Comparison of ENCODE assay signal across 8 cellular contexts in the genomic region with DNA sequence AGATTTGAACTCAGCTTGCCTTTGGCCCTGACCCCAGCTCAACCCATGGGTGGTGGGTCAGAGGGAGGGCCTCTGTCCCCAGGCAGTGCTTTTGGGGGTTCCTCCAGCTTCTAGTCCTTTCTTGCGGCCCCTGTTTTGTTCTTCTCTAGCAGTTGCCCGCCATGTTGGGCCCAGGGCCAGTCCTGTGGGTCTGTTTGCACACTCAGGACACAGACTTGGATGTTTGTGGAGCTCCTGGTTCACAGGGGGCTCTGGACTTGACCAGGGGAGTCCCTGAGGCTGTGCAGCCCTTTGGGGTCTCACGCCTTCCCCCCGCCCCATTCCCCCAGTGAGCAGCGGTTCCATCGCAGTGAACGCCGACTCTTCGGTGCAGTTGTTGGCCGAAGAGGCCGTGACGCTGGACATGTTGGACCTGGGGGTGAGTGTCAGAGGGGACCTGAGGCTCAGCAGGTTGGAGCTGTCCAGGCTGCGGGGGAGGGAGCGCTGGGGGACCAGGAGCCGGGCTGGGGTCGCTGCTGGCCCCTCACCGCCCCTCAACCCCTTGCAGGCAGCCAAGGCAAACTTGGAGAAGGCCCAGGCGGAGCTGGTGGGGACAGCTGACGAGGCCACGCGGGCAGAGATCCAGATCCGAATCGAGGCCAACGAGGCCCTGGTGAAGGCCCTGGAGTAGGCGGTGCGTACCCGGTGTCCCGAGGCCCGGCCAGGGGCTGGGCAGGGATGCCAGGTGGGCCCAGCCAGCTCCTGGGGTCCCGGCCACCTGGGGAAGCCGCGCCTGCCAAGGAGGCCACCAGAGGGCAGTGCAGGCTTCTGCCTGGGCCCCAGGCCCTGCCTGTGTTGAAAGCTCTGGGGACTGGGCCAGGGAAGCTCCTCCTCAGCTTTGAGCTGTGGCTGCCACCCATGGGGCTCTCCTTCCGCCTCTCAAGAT. TPM values are rescaled to one million over a fixed set of nuclear protein-coding genes. Genes with fewer than 3 reads are reported as not detected.
DNase-seq lines count a peak whose midpoint lies in the region; ATAC-seq and TF ChIP-seq lines count a peak whose summit lies in the region.

No MANE protein-coding gene starts in this region.

- no peak overlapping the region for H2AFZ ChIP-seq in HCT116 (ENCODE audit: low read depth, low read length, poor library complexity, severe bottlenecking)

- H3K9me3 Mint-ChIP-seq in natural killer cell: no peaks in the 10 kb centered on the region

- peak overlapping the region; percentile 98 for H3K4me2 ChIP-seq in HCT116 (ENCODE audit: low read length)

- no peak for TF ChIP-seq POLR2A in HCT116 (IDR thresholded peaks at IDR 0.05; ENCODE audit: borderline replicate concordance, extremely low read depth, insufficient read depth, insufficient read length)
- TF ChIP-seq POLR2A in esophagus muscularis mucosa (IDR thresholded peaks at IDR 0.05; ENCODE audit: low read depth): peak; percentile 15

- RAD21 ChIA-PET in HCT116 (lab: Charles Lee; ENCODE audit: low non-redundant PET in 1 of 2, low total read pairs in 2 of 2, uncharacterized antibody in 2 of 2, unreplicated experiment in 2 of 2): interaction anchor here (0.7 to 2.1 kb wide), 8 partner anchors 9 to 30 kb away, joined by 4 to 51 read pairs (median 10); a partner anchor contains a TSS

- H3K9ac ChIP-seq in HCT116 (ENCODE audit: low read length): peak overlapping the region; percentile 99

- H3K4me3 ChIP-seq in HCT116 (replicated peaks in 1 of 2; ENCODE audit: low read depth in 1 of 2, low read length in 2 of 2) (peak overlapping the region; percentile 9 to 89; a peak in 3 of 4 replicates), esophagus muscularis mucosa (peak overlapping the region; percentile 22 to 44 (median 31))

- intact Hi-C loops in HCT116 (cut with micrococcal nuclease): loop anchor here (1.0 to 10.0 kb wide), 4 partner anchors 22 to 449 kb away; a partner anchor contains a TSS
- intact Hi-C loops in esophagus muscularis mucosa (cut with DNase I): loop anchor here (1.0 kb wide), 1 partner anchor 23 kb away; no protein-coding TSS in a partner anchor
- intact Hi-C loops in natural killer cell (cut with micrococcal nuclease): loop anchor here (1.0 to 10.0 kb wide), 2 partner anchors 22 to 319 kb away; a partner anchor contains a TSS

- ATAC-seq in HCT116: peak; percentile 24
- ATAC-seq in natural killer cell: peak; percentile 38 to 66 (median 41)

- no peaks in the 10 kb centered on the region for H3K27me3 ChIP-seq in HCT116 (ENCODE audit: insufficient read depth, low read length)
- no peaks in the 10 kb centered on the region for H3K27me3 ChIP-seq in esophagus muscularis mucosa

- H3K4me1 ChIP-seq in HCT116 (ENCODE audit: control insufficient read depth in 1 of 2, insufficient read depth in 2 of 2, low read length in 2 of 2) (peaks cover 58 to 76% of the 10 kb centered on the region in 2 experiments), esophagus muscularis mucosa (peaks cover 74 to 89% (median 82%) of the 10 kb centered on the region in 4 donors)

- POLR2A ChIA-PET in HCT116 (lab: Charles Lee): interaction anchor here (0.8 to 5.3 kb wide), 11 partner anchors 9 to 216 kb away, joined by 3 to 139 read pairs (median 4); a partner anchor contains a TSS

- H3K9me3 ChIP-seq in HCT116 (ENCODE audit: control insufficient read depth in 1 of 2, insufficient read depth in 1 of 2, low read depth in 1 of 2, low read length in 2 of 2) (no peaks in the 10 kb centered on the region), esophagus muscularis mucosa (no peaks in the 10 kb centered on the region)

- peak in 12 of 14 donors; percentile 56 to 87 (median 78) for DNase-seq in C1 segment of cervical spinal cord (lab: John Stamatoyannopoulos, UW)
- no peak for DNase-seq in HCT116 (ENCODE audit: low read depth, low spot score)
- peak; percentile 7 for DNase-seq in OCI-M2 (lab: John Stamatoyannopoulos, UW; ENCODE audit: unreplicated experiment)
- peak; percentile 91 to 95 for DNase-seq in activated T-cell treated with anti-CD3 and anti-CD28 coated beads, Interleukin-2, amount 50 U/mL, for 48 hours
- DNase-seq in esophagus muscularis mucosa (ENCODE audit: extremely low spot score): no peak
- DNase-seq in natural killer cell: peak; percentile 87
- DNase-seq in stimulated activated naive CD4-positive, alpha-beta T cell treated with Interleukin-2 at 50 U/mL for 16 hours (lab: John Stamatoyannopoulos, UW): peak; percentile 79
- no peak for DNase-seq in middle frontal gyrus (ENCODE audit: extremely low spot score, low spot score)

- no peaks in the 10 kb centered on the region for H3K36me3 Mint-ChIP-seq in natural killer cell

- no peak for TF ChIP-seq RAD21 in HCT116 (IDR thresholded peaks at IDR 0.05; ENCODE audit: low read depth)

- peaks cover 12 to 25% of the 10 kb centered on the region in 2 donors for H3K4me1 Mint-ChIP-seq in natural killer cell

- peaks cover 44% of the 10 kb centered on the region for H3K79me2 ChIP-seq in HCT116 (ENCODE audit: insufficient read depth, low read length)

- TF ChIP-seq CTCF in HCT116 (IDR thresholded peaks at IDR 0.05 in 2 of 3, conservative IDR thresholded peaks at IDR 0.05 in 1 of 3; ENCODE audit: borderline replicate concordance in 1 of 3, insufficient read depth in 1 of 3, low read depth in 2 of 3, low read length in 2 of 3) (peak in 2 of 3 experiments; percentile 90 to 92; a peak in 4 of 6 replicates), esophagus muscularis mucosa (IDR thresholded peaks at IDR 0.05) (peak in 2 of 3 experiments; percentile 98 to 99), natural killer cell (IDR thresholded peaks at IDR 0.05) (peak; percentile 88)

- H3K27ac ChIP-seq in HCT116 (ENCODE audit: low read depth, low read length): peak overlapping the region; percentile 100
- H3K27ac ChIP-seq in esophagus muscularis mucosa (replicated peaks in 1 of 4): peak overlapping the region; percentile 91 to 100 (median 100)

- WGBS in esophagus muscularis mucosa: 86% methylated on average over 12 of the region's 33 CpGs

- H3K9me2 ChIP-seq in HCT116 (ENCODE audit: insufficient read depth): no peaks in the 10 kb centered on the region

- peak overlapping the region; percentile 87 to 89 for H3K27ac Mint-ChIP-seq in natural killer cell

- peaks cover 13% of the 10 kb centered on the region; the same call in 1 of the 2 replicates for H4K20me1 ChIP-seq in HCT116 (ENCODE audit: insufficient read depth)

- peaks cover 0 to 16% of the 10 kb centered on the region in 2 experiments; a peak in 1 of 4 replicates for H3K36me3 ChIP-seq in HCT116 (ENCODE audit: control insufficient read depth in 1 of 2, insufficient read depth in 2 of 2, low read length in 2 of 2)
- peaks cover 0 to 3% (median 0%) of the 10 kb centered on the region in 4 donors for H3K36me3 ChIP-seq in esophagus muscularis mucosa

- peaks cover 1 to 3% of the 10 kb centered on the region in 2 donors for H3K27me3 Mint-ChIP-seq in natural killer cell (ENCODE audit: low read depth in 2 of 2)

- no peak for TF ChIP-seq EP300 in esophagus muscularis mucosa (IDR thresholded peaks at IDR 0.05)

- CTCF ChIA-PET in HCT116 (lab: Charles Lee): interaction anchor here (0.7 to 5.2 kb wide), 25 partner anchors 9 to 552 kb away, joined by 3 to 325 read pairs (median 4); a partner anchor contains a TSS

- BruUV-seq in HCT116 (replicated peaks; lab: Mats Ljungman, UMichigan): no TSS peak

- peak overlapping the region; percentile 82 for H3K4me3 Mint-ChIP-seq in natural killer cell

TF ChIP-seq in HCT116, 20 proteins besides CTCF, POLR2A, EP300 and RAD21 (continues in another document):
- TF ChIP-seq EGR1 (IDR thresholded peaks at IDR 0.05; ENCODE audit: low read depth): no peak
- TF ChIP-seq ZFX (IDR thresholded peaks at IDR 0.05): 0 out of 2 replicates have a peak, but pooled peaks have one; percentile 34
- TF ChIP-seq, protein P1, sequence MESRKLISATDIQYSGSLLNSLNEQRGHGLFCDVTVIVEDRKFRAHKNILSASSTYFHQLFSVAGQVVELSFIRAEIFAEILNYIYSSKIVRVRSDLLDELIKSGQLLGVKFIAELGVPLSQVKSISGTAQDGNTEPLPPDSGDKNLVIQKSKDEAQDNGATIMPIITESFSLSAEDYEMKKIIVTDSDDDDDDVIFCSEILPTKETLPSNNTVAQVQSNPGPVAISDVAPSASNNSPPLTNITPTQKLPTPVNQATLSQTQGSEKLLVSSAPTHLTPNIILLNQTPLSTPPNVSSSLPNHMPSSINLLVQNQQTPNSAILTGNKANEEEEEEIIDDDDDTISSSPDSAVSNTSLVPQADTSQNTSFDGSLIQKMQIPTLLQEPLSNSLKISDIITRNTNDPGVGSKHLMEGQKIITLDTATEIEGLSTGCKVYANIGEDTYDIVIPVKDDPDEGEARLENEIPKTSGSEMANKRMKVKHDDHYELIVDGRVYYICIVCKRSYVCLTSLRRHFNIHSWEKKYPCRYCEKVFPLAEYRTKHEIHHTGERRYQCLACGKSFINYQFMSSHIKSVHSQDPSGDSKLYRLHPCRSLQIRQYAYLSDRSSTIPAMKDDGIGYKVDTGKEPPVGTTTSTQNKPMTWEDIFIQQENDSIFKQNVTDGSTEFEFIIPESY (IDR thresholded peaks at IDR 0.05; ENCODE audit: extremely low read depth, insufficient replicate concordance, low read length): no peak
- no peak for TF ChIP-seq FOSL1 (IDR thresholded peaks at IDR 0.05; ENCODE audit: low read depth)
- TF ChIP-seq SP1 (IDR thresholded peaks at IDR 0.05; ENCODE audit: low read depth): no peak
- TF ChIP-seq JUND (IDR thresholded peaks at IDR 0.05): no peak
- no peak for TF ChIP-seq EZH2phosphoT487 (IDR thresholded peaks at IDR 0.05; ENCODE audit: borderline replicate concordance)
- no peak for TF ChIP-seq EZH2 (IDR thresholded peaks at IDR 0.05)

RNA-seq across cellular contexts. Expression of a gene that starts 2.5 kb away (rescaled TPM):
- total RNA-seq in HCT116 (2021; ENCODE audit: unreplicated experiment): 428 TPM
- polyA plus RNA-seq in HCT116 (2012): 468 and 508 TPM in 2 replicates
- 100 to 1,000 TPM in 2 of 4 donors, 10 to 100 TPM in 2; 77.5 to 140 (median 109) TPM for total RNA-seq in esophagus muscularis mucosa
- total RNA-seq in natural killer cell: 100 to 1,000 TPM in 2 of 3 donors, 10 to 100 TPM in 1; 88.6 to 119 (median 104) TPM

RNA-seq across cellular contexts. Expression of a gene that starts 4.4 kb away (rescaled TPM):
- total RNA-seq in HCT116 (2021; ENCODE audit: unreplicated experiment): 146 TPM
- polyA plus RNA-seq in HCT116 (2012): 63.2 and 79.4 TPM in 2 replicates
- total RNA-seq in esophagus muscularis mucosa: 10 to 100 TPM; 20.3 to 72.2 (median 31.8) TPM
- 100 to 1,000 TPM; 296 to 367 (median 314) TPM for total RNA-seq in natural killer cell

RNA-seq across cellular contexts. Expression of a gene that starts 6.2 kb away (rescaled TPM):
- 23.8 TPM for total RNA-seq in HCT116 (2021; ENCODE audit: unreplicated experiment)
- 11.1 and 11.8 TPM in 2 replicates for polyA plus RNA-seq in HCT116 (2012)
- 1 to 10 TPM in 1 of 4 donors, under 1 TPM in 2, not detected in 1; 0.58 to 1.0 (median 0.99) TPM for total RNA-seq in esophagus muscularis mucosa
- total RNA-seq in natural killer cell: under 1 TPM in 2 of 3 donors, not detected in 1; 0.14 to 0.41 TPM

RNA-seq across cellular contexts. Expression of a gene that starts 25.1 kb away (rescaled TPM):
- total RNA-seq in HCT116 (2021; ENCODE audit: unreplicated experiment): 276 TPM
- polyA plus RNA-seq in HCT116 (2012): 398 and 405 TPM in 2 replicates
- total RNA-seq in esophagus muscularis mucosa: 100 to 1,000 TPM; 236 to 601 (median 429) TPM
- 100 to 1,000 TPM; 410 to 454 (median 440) TPM for total RNA-seq in natural killer cell

RNA-seq across cellular contexts. Expression of a gene that starts 31.3 kb away (rescaled TPM):
- total RNA-seq in HCT116 (2021; ENCODE audit: unreplicated experiment) (77.1 TPM), esophagus muscularis mucosa (10 to 100 TPM; 24.9 to 58.9 (median 43.6) TPM), natural killer cell (10 to 100 TPM; 26.6 to 33.4 (median 27.1) TPM)
- polyA plus RNA-seq in HCT116 (2012): 87.0 and 88.0 TPM in 2 replicates

Comparison
In these comparisons a context has a peak if more than half of its experiments do, and no peak if none do; other contexts are left out.
1. DNase-seq: peak in C1 segment of cervical spinal cord (12 of 14), OCI-M2 (single experiment), activated T-cell treated with anti-CD3 and anti-CD28 coated beads, Interleukin-2, amount 50 U/mL, for 48 hours (2 of 2), natural killer cell (single experiment) and stimulated activated naive CD4-positive, alpha-beta T cell treated with Interleukin-2 at 50 U/mL for 16 hours (single experiment); none in HCT116 (single experiment), esophagus muscularis mucosa (single experiment) and middle frontal gyrus (single experiment).
2. RNA of a gene that starts 6.2 kb away (total RNA-seq): 23.8 TPM in HCT116 (single experiment); 0.58 to 1.0 TPM in esophagus muscularis mucosa and 0.14 to 0.41 TPM in natural killer cell; every median in the first group is over 10 times any median in the second.
3. Peak in every context shown above with its lines, with median percentiles within 50 percentile points of each other: CTCF ChIP-seq.